Comparison of ENCODE assay signal across 8 cellular contexts in genomic region chr2:97935719-97936161, GRCh38.
DNase-seq lines count a peak whose midpoint lies in the region; ATAC-seq and TF ChIP-seq lines count a peak whose summit lies in the region.

No MANE protein-coding gene starts in this region.

- peak; percentile 27 for ATAC-seq in HG02870 (IDR thresholded peaks at IDR 0.05; ENCODE audit: unreplicated experiment)
- no peak for ATAC-seq in GM21528 (IDR thresholded peaks at IDR 0.05; ENCODE audit: low FRiP score, unreplicated experiment)
- ATAC-seq in body of pancreas = no peak

- DNase-seq in ELR (ENCODE audit: low read depth) = peak; percentile 36
- peak; percentile 39 for DNase-seq in myocyte (ENCODE audit: low read depth)
- DNase-seq in kidney tubule cell (ENCODE audit: low spot score) = no peak
- DNase-seq in body of pancreas = no peak
- no peak for DNase-seq in suprapubic skin (ENCODE audit: low spot score in 2 of 2)

- no peaks in the 10 kb centered on the region for H3K27me3 ChIP-seq in body of pancreas
- H3K27me3 ChIP-seq in suprapubic skin = no peaks in the 10 kb centered on the region

- WGBS in body of pancreas, 2 donors = 0 to 8% methylated on average over 2 of the region's 2 CpGs
- WGBS in suprapubic skin = 20% methylated on average over 2 of the region's 2 CpGs

- TF ChIP-seq POLR2A in body of pancreas (IDR thresholded peaks at IDR 0.05) (no peak), suprapubic skin (IDR thresholded peaks at IDR 0.05) (no peak)

- TF ChIP-seq CTCF in VCaP (conservative IDR thresholded peaks at IDR 0.05) (no peak), body of pancreas (IDR thresholded peaks at IDR 0.05) (no peak), suprapubic skin (IDR thresholded peaks at IDR 0.05) (no peak)

- H3K36me3 ChIP-seq in body of pancreas (replicated peaks in 1 of 2; ENCODE audit: insufficient read depth in 1 of 2, low read depth in 2 of 2) = no peaks in the 10 kb centered on the region
- no peaks in the 10 kb centered on the region for H3K36me3 ChIP-seq in suprapubic skin

- no peak for TF ChIP-seq EP300 in suprapubic skin (IDR thresholded peaks at IDR 0.05)

- H3K27ac ChIP-seq in VCaP = peak overlapping the region; percentile 81
- H3K27ac ChIP-seq in body of pancreas = no peak overlapping the region
- no peak overlapping the region for H3K27ac ChIP-seq in suprapubic skin

- H3K4me3 ChIP-seq in body of pancreas = no peak overlapping the region
- no peak overlapping the region for H3K4me3 ChIP-seq in suprapubic skin

- H3K4me1 ChIP-seq in body of pancreas = peaks cover 32% of the 10 kb centered on the region
- H3K4me1 ChIP-seq in suprapubic skin = peaks cover 34% of the 10 kb centered on the region

- H3K9me3 ChIP-seq in body of pancreas (no peaks in the 10 kb centered on the region), suprapubic skin (no peaks in the 10 kb centered on the region)

- intact Hi-C loops in body of pancreas (cut with DNase I) = no loop called here

Comparison
In these comparisons a context has a peak if more than half of its experiments do, and no peak if none do; other contexts are left out.
1. DNase-seq: peak in ELR (single experiment) and myocyte (single experiment); none in kidney tubule cell (single experiment), body of pancreas (0 of 4) and suprapubic skin (0 of 2).